Comparison of ENCODE assay signal across 10 cellular contexts in genomic region chr1:152707860-152708259, GRCh38. TPM values are rescaled to one million over a fixed set of nuclear protein-coding genes. Genes with fewer than 3 reads are reported as not detected.
"Had no signal": no experiment of that assay in that cellular context is flagged by ENCODE, and none has a peak within 500 bp of the region (broad histone marks: within the 10 kb centered on the region; RNA-seq: fewer than 3 reads in every experiment).

Gene LCE4A, plus strand, starts transcription at chr1:152708160. Its CDS starts 916 bp downstream, at chr1:152709076.

- H3K4me3 Mint-ChIP-seq: GM23338, H9, HFFc6 had no signal

- H3K9me3 ChIP-seq: HAP-1 had no signal

- H3K4me1 Mint-ChIP-seq: GM23338, H9 had no signal

- H3K27ac Mint-ChIP-seq: GM23338, H9, HFFc6 had no signal

- H3K9ac ChIP-seq: GM23248 had no signal

- H3K27ac ChIP-seq: GM23248 had no signal

- DNase-seq: GM23248, GOT3, H7, H9, HCEC 1CT, HFFc6 had no signal

- H3K4me1 ChIP-seq: HAP-1 had no signal

- H3K36me3 ChIP-seq: HAP-1 had no signal

- H3K4me3 ChIP-seq: GM23248, GM23338, HAP-1 had no signal

RNA-seq across cellular contexts. Expression of gene LCE4A, which starts in this region (rescaled TPM):
- total RNA-seq: GM23248, GM23338, H1, H4, H7, H9 had no signal
- polyA plus RNA-seq: GM23338, H1 had no signal
